8 cellular contexts compared by ENCODE assay signal in genomic region chr1:37930246-37931142, GRCh38. TPM values are rescaled to one million over a fixed set of nuclear protein-coding genes. Genes with fewer than 3 reads are reported as not detected.
DNase-seq lines count a peak whose midpoint lies in the region; ATAC-seq, FAIRE-seq and TF ChIP-seq lines count a peak whose summit lies in the region.

No MANE protein-coding gene starts in this region.

- H3K27ac ChIP-seq in coronary artery: peak overlapping the region; percentile 70 to 87

- H3K27ac Mint-ChIP-seq in T-helper 1 cell treated with Interleukin-12 subunit alpha and Interleukin-12 subunit beta and Interleukin-4 antibody, amounts not matched to agents 30 μg/mL and 1 μg/mL, for 36 hours: peak overlapping the region; percentile 76
- peak overlapping the region; percentile 27 for H3K27ac Mint-ChIP-seq in nephron progenitor cell

- H3K36me3 Mint-ChIP-seq in T-helper 1 cell treated with Interleukin-12 subunit alpha and Interleukin-12 subunit beta and Interleukin-4 antibody, amounts not matched to agents 30 μg/mL and 1 μg/mL, for 36 hours (ENCODE audit: low read depth): peaks cover 10% of the 10 kb centered on the region
- H3K36me3 Mint-ChIP-seq in nephron progenitor cell (ENCODE audit: low read depth): peaks cover 13% of the 10 kb centered on the region

- no peaks in the 10 kb centered on the region for H3K9me3 Mint-ChIP-seq in T-helper 1 cell treated with Interleukin-12 subunit alpha and Interleukin-12 subunit beta and Interleukin-4 antibody, amounts not matched to agents 30 μg/mL and 1 μg/mL, for 36 hours
- H3K9me3 Mint-ChIP-seq in nephron progenitor cell: no peaks in the 10 kb centered on the region

- H3K4me3 ChIP-seq in coronary artery: peak overlapping the region; percentile 95

- H3K27me3 Mint-ChIP-seq in T-helper 1 cell treated with Interleukin-12 subunit alpha and Interleukin-12 subunit beta and Interleukin-4 antibody, amounts not matched to agents 30 μg/mL and 1 μg/mL, for 36 hours (ENCODE audit: low read depth): no peaks in the 10 kb centered on the region
- H3K27me3 Mint-ChIP-seq in nephron progenitor cell (ENCODE audit: low read depth, poor library complexity): peaks cover 3% of the 10 kb centered on the region

- TF ChIP-seq CTCF in coronary artery (IDR thresholded peaks at IDR 0.05) (no peak), nephron progenitor cell (IDR thresholded peaks at IDR 0.05) (no peak)

- peak; percentile 67 for FAIRE-seq in GM18507 (lab: Jason Lieb, UNC)

- DNase-seq in GM18507 (ENCODE audit: extremely low spot score, insufficient read length, low read depth) (no peak), coronary artery (ENCODE audit: low spot score) (no peak), nephron progenitor cell (no peak), mesenteric fat pad (ENCODE audit: low spot score) (no peak), GM19240 (ENCODE audit: insufficient read length, low spot score) (no peak), NCI-H2196 (lab: John Stamatoyannopoulos, UW; ENCODE audit: unreplicated experiment) (no peak)

- ATAC-seq in esophagus mucosa: no peak

- H3K4me1 Mint-ChIP-seq in T-helper 1 cell treated with Interleukin-12 subunit alpha and Interleukin-12 subunit beta and Interleukin-4 antibody, amounts not matched to agents 30 μg/mL and 1 μg/mL, for 36 hours (ENCODE audit: low read depth): peaks cover 33% of the 10 kb centered on the region
- peaks cover 25% of the 10 kb centered on the region for H3K4me1 Mint-ChIP-seq in nephron progenitor cell

- H3K4me3 Mint-ChIP-seq in T-helper 1 cell treated with Interleukin-12 subunit alpha and Interleukin-12 subunit beta and Interleukin-4 antibody, amounts not matched to agents 30 μg/mL and 1 μg/mL, for 36 hours: peak overlapping the region; percentile 97
- H3K4me3 Mint-ChIP-seq in nephron progenitor cell: peak overlapping the region; percentile 92

RNA-seq across cellular contexts. Expression of gene INPP5B, which starts 16.4 kb away (rescaled TPM):
- 28.8 TPM for total RNA-seq in mesenteric fat pad
- 8.6 TPM for total RNA-seq in esophagus mucosa

RNA-seq across cellular contexts. Expression of gene SF3A3, which starts 59.3 kb away (rescaled TPM):
- total RNA-seq in mesenteric fat pad (46.7 TPM), esophagus mucosa (41.7 TPM)
